12 cellular contexts compared by ENCODE assay signal in the genomic region with DNA sequence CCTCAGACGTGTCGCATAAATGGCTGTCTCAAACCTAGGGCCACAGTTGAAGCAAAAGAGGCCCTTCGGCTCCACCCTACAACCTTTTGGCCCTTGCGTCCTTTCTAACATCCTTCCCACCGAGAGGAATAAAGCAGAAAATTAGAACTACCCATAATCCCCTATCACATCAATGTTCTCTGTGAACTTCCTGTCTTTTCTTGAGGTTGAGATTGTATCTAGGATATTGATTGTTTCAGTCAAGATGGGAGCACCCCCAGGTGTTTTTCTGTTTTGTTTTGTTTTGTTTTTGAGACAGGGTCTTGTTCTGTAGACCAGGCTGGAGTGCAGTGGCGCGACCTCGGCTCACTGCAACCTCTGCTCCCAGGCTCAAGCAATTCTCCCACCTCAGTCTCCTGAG. TPM values are rescaled to one million over a fixed set of nuclear protein-coding genes. Genes with fewer than 3 reads are reported as not detected.
DNase-seq lines count a peak whose midpoint lies in the region; ATAC-seq and TF ChIP-seq lines count a peak whose summit lies in the region.
"Had no signal": no experiment of that assay in that cellular context is flagged by ENCODE, and none has a peak within 500 bp of the region (broad histone marks: within the 10 kb centered on the region; RNA-seq: fewer than 3 reads in every experiment).

No MANE protein-coding gene starts in this region.

- no peaks in the 10 kb centered on the region for H3K9me3 ChIP-seq in esophagus muscularis mucosa

- no peaks in the 10 kb centered on the region for H3K27me3 ChIP-seq in HL-60 (ENCODE audit: insufficient read depth, poor library complexity, severe bottlenecking)
- H3K27me3 ChIP-seq in esophagus muscularis mucosa = peaks cover 0 to 9% (median 0%) of the 10 kb centered on the region in 4 donors

- no peak for TF ChIP-seq EP300 in esophagus muscularis mucosa (IDR thresholded peaks at IDR 0.05)

- peak overlapping the region; percentile 75 for H3K4me3 Mint-ChIP-seq in activated B cell treated with CpG ODN at 0.5 μM for 24 hours
- H3K4me3 Mint-ChIP-seq in stimulated activated effector memory CD8-positive, alpha-beta T cell treated with anti-CD3 and anti-CD28 coated beads, Interleukin-12 subunit alpha, Interleukin-12 subunit beta, amount 100 ng/mL, for 72 hours = peak overlapping the region; percentile 67

- TF ChIP-seq CTCF in HL-60 (IDR thresholded peaks at IDR 0.05; ENCODE audit: insufficient read depth, low read length) (no peak), activated B cell treated with CpG ODN at 0.5 μM for 24 hours (IDR thresholded peaks at IDR 0.05) (no peak), esophagus muscularis mucosa (IDR thresholded peaks at IDR 0.05) (no peak)

- no peaks in the 10 kb centered on the region for H3K9me3 Mint-ChIP-seq in activated B cell treated with CpG ODN at 0.5 μM for 24 hours
- no peaks in the 10 kb centered on the region for H3K9me3 Mint-ChIP-seq in stimulated activated effector memory CD8-positive, alpha-beta T cell treated with anti-CD3 and anti-CD28 coated beads, Interleukin-12 subunit alpha, Interleukin-12 subunit beta, amount 100 ng/mL, for 72 hours

- peak overlapping the region; percentile 98 for H3K27ac Mint-ChIP-seq in activated B cell treated with CpG ODN at 0.5 μM for 24 hours
- peak overlapping the region; percentile 91 for H3K27ac Mint-ChIP-seq in stimulated activated effector memory CD8-positive, alpha-beta T cell treated with anti-CD3 and anti-CD28 coated beads, Interleukin-12 subunit alpha, Interleukin-12 subunit beta, amount 100 ng/mL, for 72 hours

- no peaks in the 10 kb centered on the region for H3K36me3 ChIP-seq in esophagus muscularis mucosa

- H3K27ac ChIP-seq in HL-60 (replicated peaks) = peak overlapping the region; percentile 84
- H3K27ac ChIP-seq in esophagus muscularis mucosa (replicated peaks in 1 of 4) = peak overlapping the region; percentile 50 to 75 (median 71)

- no peak for TF ChIP-seq POLR2A in esophagus muscularis mucosa (IDR thresholded peaks at IDR 0.05; ENCODE audit: low read depth)

- H3K36me3 Mint-ChIP-seq in activated B cell treated with CpG ODN at 0.5 μM for 24 hours (ENCODE audit: low read depth) = peaks cover 74% of the 10 kb centered on the region
- peaks cover 98% of the 10 kb centered on the region for H3K36me3 Mint-ChIP-seq in stimulated activated effector memory CD8-positive, alpha-beta T cell treated with anti-CD3 and anti-CD28 coated beads, Interleukin-12 subunit alpha, Interleukin-12 subunit beta, amount 100 ng/mL, for 72 hours

- H3K27me3 Mint-ChIP-seq in activated B cell treated with CpG ODN at 0.5 μM for 24 hours = no peaks in the 10 kb centered on the region

- POLR2A ChIA-PET in activated B cell treated with CpG ODN at 0.5 μM for 24 hours (lab: Charles Lee) = interaction anchor here (0.6 to 13.1 kb wide), 12 partner anchors 8 to 59 kb away, joined by 3 to 319 read pairs (median 13); a partner anchor contains a TSS

- no peak for DNase-seq in HL-60 (ENCODE audit: low read depth in 1 of 2, low spot score in 1 of 2)
- DNase-seq in activated B cell treated with CpG ODN at 0.5 μM for 24 hours = no peak
- no peak for DNase-seq in esophagus muscularis mucosa (ENCODE audit: extremely low spot score)
- DNase-seq in stimulated activated effector memory CD8-positive, alpha-beta T cell treated with anti-CD3 and anti-CD28 coated beads, Interleukin-12 subunit alpha, Interleukin-12 subunit beta, amount 100 ng/mL, for 72 hours (ENCODE audit: low spot score in 2 of 2) = no peak
- DNase-seq in HT-29 (ENCODE audit: low spot score) = no peak
- DNase-seq: occipital lobe, SHP77 treated with DMSO at 0.1 percent for 48 hours had no signal

- no peak overlapping the region for H3K4me3 ChIP-seq in HL-60 (replicated peaks; ENCODE audit: insufficient read depth, low read length)
- no peak overlapping the region for H3K4me3 ChIP-seq in esophagus muscularis mucosa

- peaks cover 98% of the 10 kb centered on the region for H3K4me1 Mint-ChIP-seq in activated B cell treated with CpG ODN at 0.5 μM for 24 hours
- H3K4me1 Mint-ChIP-seq in stimulated activated effector memory CD8-positive, alpha-beta T cell treated with anti-CD3 and anti-CD28 coated beads, Interleukin-12 subunit alpha, Interleukin-12 subunit beta, amount 100 ng/mL, for 72 hours = peaks cover 97% of the 10 kb centered on the region

- peaks cover 0 to 57% (median 35%) of the 10 kb centered on the region in 4 donors for H3K4me1 ChIP-seq in esophagus muscularis mucosa

- ATAC-seq in activated B cell treated with CpG ODN at 0.5 μM for 24 hours (ENCODE audit: low read depth) = no peak
- ATAC-seq in stimulated activated effector memory CD8-positive, alpha-beta T cell treated with anti-CD3 and anti-CD28 coated beads, Interleukin-12 subunit alpha, Interleukin-12 subunit beta, amount 100 ng/mL, for 72 hours = no peak
- no peak for ATAC-seq in HG03457 (IDR thresholded peaks at IDR 0.05; ENCODE audit: unreplicated experiment)
- no peak for ATAC-seq in GM18873 (IDR thresholded peaks at IDR 0.05; ENCODE audit: low FRiP score, unreplicated experiment)
- ATAC-seq in HG03460 (IDR thresholded peaks at IDR 0.05; ENCODE audit: unreplicated experiment) = no peak

- 79% methylated on average over 8 of the region's 8 CpGs for WGBS in esophagus muscularis mucosa

- intact Hi-C loops in activated B cell treated with CpG ODN at 0.5 μM for 24 hours (cut with micrococcal nuclease) = no loop called here
- intact Hi-C loops in esophagus muscularis mucosa (cut with DNase I) = no loop called here

- CTCF ChIA-PET in activated B cell treated with CpG ODN at 0.5 μM for 24 hours (lab: Charles Lee) = interaction anchor here (1.4 to 4.8 kb wide), 4 partner anchors 8 to 30 kb away, joined by 4 to 32 read pairs (median 17); a partner anchor contains a TSS

RNA-seq across cellular contexts. Expression of a gene that starts 23.6 kb away (rescaled TPM):
- 247 and 275 TPM in 2 replicates for total RNA-seq in activated B cell treated with CpG ODN at 0.5 μM for 24 hours
- 10 to 100 TPM in 3 of 4 donors, 1 to 10 TPM in 1; 8.0 to 12.5 (median 11.9) TPM for total RNA-seq in esophagus muscularis mucosa
- 26.9 and 28.6 TPM in 2 replicates for total RNA-seq in HT-29 (2014; rRNA removed; shearing (Covaris generic))

RNA-seq across cellular contexts. Expression of a gene that starts 51.3 kb away (rescaled TPM):
- total RNA-seq in activated B cell treated with CpG ODN at 0.5 μM for 24 hours = not detected in 2 replicates
- not detected for total RNA-seq in esophagus muscularis mucosa
- not detected in 2 replicates for total RNA-seq in HT-29 (2014; rRNA removed; shearing (Covaris generic))
- total RNA-seq: activated CD8-positive, alpha-beta memory T cell treated with anti-CD3 and anti-CD28 coated beads for 36 hours; dermis microvascular lymphatic vessel endothelial cell; occipital lobe had no signal
